Comparison of ENCODE assay signal across 8 cellular contexts in the genomic region with DNA sequence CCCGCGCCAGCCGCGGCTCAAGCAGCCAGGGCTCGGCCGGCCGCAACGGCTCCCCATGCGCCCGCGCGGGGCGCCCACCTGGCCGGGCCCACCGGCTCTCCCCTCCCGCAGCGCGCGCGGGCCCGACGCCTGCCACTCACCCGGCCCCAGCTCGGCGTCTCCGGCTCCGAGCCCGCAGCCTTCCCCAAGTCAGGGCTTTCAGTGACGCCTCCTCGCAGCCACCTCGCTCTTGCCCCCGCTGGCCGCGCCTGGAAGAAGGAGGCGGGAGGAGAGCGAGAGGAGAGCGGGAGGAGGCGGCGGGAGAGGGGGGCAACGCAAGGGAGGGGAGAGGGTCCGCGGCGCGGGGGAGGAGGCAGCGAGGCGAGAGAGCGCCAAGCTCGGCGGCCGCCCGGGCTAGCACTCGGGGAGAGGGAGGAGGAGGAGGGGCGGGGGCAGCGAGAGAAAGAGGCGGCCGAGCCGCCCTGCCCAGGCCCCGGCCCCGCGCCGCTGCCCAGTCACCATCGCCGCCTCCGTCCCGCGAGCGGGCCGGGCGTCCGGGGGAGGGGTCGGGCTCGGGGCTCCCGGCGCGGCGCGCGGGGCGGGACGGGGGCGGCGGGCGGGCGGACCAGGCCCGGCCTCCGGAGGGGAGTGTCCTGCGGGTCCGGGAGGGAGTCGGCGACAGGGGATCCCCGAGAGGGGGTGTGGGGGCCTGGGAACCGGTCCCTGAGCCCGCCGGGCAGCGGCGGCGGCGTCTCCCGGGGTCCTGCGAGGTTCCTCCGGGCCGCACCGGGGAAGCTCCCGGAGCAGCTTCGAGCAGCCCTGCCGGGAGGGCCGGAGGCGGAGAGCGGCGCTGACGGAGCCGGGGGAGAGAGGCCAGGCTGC. TPM values are rescaled to one million over a fixed set of nuclear protein-coding genes. Genes with fewer than 3 reads are reported as not detected.
DNase-seq lines count a peak whose midpoint lies in the region; ATAC-seq lines count a peak whose summit lies in the region.

LHFPL2 (minus strand) TSS at position 414 of the 861 bp plus-strand sequence. CDS start 138,559 bp downstream, outside the sequence.

- peak within 1 kb of the TSS; percentile 80 for H3K4me3 Mint-ChIP-seq in stimulated activated memory B cell treated with anti-CD40 and anti-IgM and Interleukin-4, amounts not matched to agents 10 μg/mL and 1 μg/mL and 100 μg/mL, for 72 hours

- no peaks in the 10 kb centered on the region for H3K27me3 Mint-ChIP-seq in stimulated activated memory B cell treated with anti-CD40 and anti-IgM and Interleukin-4, amounts not matched to agents 10 μg/mL and 1 μg/mL and 100 μg/mL, for 72 hours

- ATAC-seq in stimulated activated memory B cell treated with anti-CD40 and anti-IgM and Interleukin-4, amounts not matched to agents 10 μg/mL and 1 μg/mL and 100 μg/mL, for 72 hours = peak; percentile 85

- peaks cover 10% of the 10 kb centered on the region for H3K36me3 Mint-ChIP-seq in stimulated activated memory B cell treated with anti-CD40 and anti-IgM and Interleukin-4, amounts not matched to agents 10 μg/mL and 1 μg/mL and 100 μg/mL, for 72 hours

- H3K9me3 Mint-ChIP-seq in stimulated activated memory B cell treated with anti-CD40 and anti-IgM and Interleukin-4, amounts not matched to agents 10 μg/mL and 1 μg/mL and 100 μg/mL, for 72 hours = no peaks in the 10 kb centered on the region

- in situ Hi-C loops in endometrial microvascular endothelial cells (cut with HindIII; ENCODE audit: inconsistent ontology term, low pct_unique_long_range_greater_than_20kb, low sequenced_read_pairs) = loop anchor here (25.0 kb wide), 1 partner anchor 314 kb away; no protein-coding TSS in a partner anchor

- peak; percentile 59 for DNase-seq in NCI-H2029 (lab: John Stamatoyannopoulos, UW)
- DNase-seq in NCI-H2029 treated with DMSO at 0.1 percent for 48 hours (lab: John Stamatoyannopoulos, UW) = no peak
- peak; percentile 43 for DNase-seq in H4 (ENCODE audit: low spot score)
- peak; percentile 67 for DNase-seq in M059J (ENCODE audit: low read depth)
- DNase-seq in activated CD4-positive, alpha-beta T cell treated with anti-CD3 and anti-CD28 coated beads for 48 hours = peak; percentile 46
- DNase-seq in medulla oblongata (ENCODE audit: extremely low spot score) = peak; percentile 72

- H3K27ac Mint-ChIP-seq in stimulated activated memory B cell treated with anti-CD40 and anti-IgM and Interleukin-4, amounts not matched to agents 10 μg/mL and 1 μg/mL and 100 μg/mL, for 72 hours = peak within 1 kb of the TSS; percentile 77

- peaks cover 32% of the 10 kb centered on the region for H3K4me1 Mint-ChIP-seq in stimulated activated memory B cell treated with anti-CD40 and anti-IgM and Interleukin-4, amounts not matched to agents 10 μg/mL and 1 μg/mL and 100 μg/mL, for 72 hours

RNA-seq across cellular contexts. Expression of gene LHFPL2, which starts in this region (rescaled TPM):
- 22.2 and 24.6 TPM in 2 replicates for total RNA-seq in H4 (2014; rRNA removed; shearing (Covaris generic))
- 19.1 and 29.6 TPM in 2 replicates for total RNA-seq in M059J (2014; rRNA removed; shearing (Covaris generic))
- 31.5 TPM for total RNA-seq in endometrial microvascular endothelial cells (ENCODE audit: inconsistent ontology term)
